ENCODE assay signal across 2 cellular contexts in the genomic region with DNA sequence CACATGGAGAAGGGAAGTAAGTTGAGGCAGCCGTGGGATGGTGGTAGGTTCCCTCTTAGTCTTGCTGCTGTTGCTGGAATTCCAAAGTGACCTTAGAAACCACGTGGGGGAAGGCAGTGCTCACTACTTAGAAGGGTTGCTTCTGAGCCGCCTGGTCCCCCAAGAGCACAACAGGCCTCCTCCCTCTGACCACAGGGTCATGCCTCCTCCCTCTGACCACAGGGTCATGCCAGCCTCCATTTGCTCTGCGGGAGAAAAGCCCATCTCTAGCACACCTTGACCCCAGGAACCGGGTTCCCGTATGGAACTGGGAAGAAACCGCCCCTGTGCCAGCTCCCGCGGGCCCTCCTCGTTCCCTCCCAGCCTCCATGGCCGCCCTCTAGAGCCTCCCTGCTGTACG.
TF ChIP-seq lines count a peak whose summit lies in the region.

No MANE protein-coding gene starts in this region.

TF ChIP-seq in HepG2, 621 proteins besides CTCF, POLR2A, EP300 and RAD21:
- peak; percentile 98 for TF ChIP-seq ZSCAN22 (CRISPR knock-in tag; IDR thresholded peaks at IDR 0.05)
- no peak for TF ChIP-seq WIZ (CRISPR knock-in tag; IDR thresholded peaks at IDR 0.05)
- TF ChIP-seq ZFP36 (IDR thresholded peaks at IDR 0.05; ENCODE audit: borderline replicate concordance, low read depth, low read length, partially characterized antibody) = peak; percentile 76

TF ChIP-seq in K562, 482 proteins besides CTCF, POLR2A, EP300 and RAD21:
- TF ChIP-seq ZFP36 (IDR thresholded peaks at IDR 0.05; ENCODE audit: low read depth, low read length, partially characterized antibody) (peak; percentile 88), ZNF75A (CRISPR knock-in tag; IDR thresholded peaks at IDR 0.05) (no peak), YY1 (IDR thresholded peaks at IDR 0.05; ENCODE audit: borderline replicate concordance in 1 of 3, control insufficient read depth in 1 of 3, extremely low read depth in 1 of 3, insufficient read depth in 3 of 3, insufficient read length in 1 of 3, insufficient replicate concordance in 2 of 3, low read depth in 1 of 3, low read length in 2 of 3) (peak in 1 of 3 experiments; percentile 18), HMG20B (CRISPR knock-in tag; IDR thresholded peaks at IDR 0.05) (no peak), ESRRA (IDR thresholded peaks at IDR 0.05; ENCODE audit: borderline replicate concordance, low read depth) (peak; percentile 62; the same call in 1 of the 2 replicates)
- TF ChIP-seq, protein P1, sequence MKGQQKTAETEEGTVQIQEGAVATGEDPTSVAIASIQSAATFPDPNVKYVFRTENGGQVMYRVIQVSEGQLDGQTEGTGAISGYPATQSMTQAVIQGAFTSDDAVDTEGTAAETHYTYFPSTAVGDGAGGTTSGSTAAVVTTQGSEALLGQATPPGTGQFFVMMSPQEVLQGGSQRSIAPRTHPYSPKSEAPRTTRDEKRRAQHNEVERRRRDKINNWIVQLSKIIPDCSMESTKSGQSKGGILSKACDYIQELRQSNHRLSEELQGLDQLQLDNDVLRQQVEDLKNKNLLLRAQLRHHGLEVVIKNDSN (CRISPR knock-in tag; IDR thresholded peaks at IDR 0.05) = peak; percentile 16; the same call in 1 of the 2 replicates
